37 cellular contexts compared by ENCODE assay signal in genomic region chr5:110841137-110841536, GRCh38.
"Had no signal": no experiment of that assay in that cellular context is flagged by ENCODE, and none has a peak within 500 bp of the region (broad histone marks: within the 10 kb centered on the region; RNA-seq: fewer than 3 reads in every experiment).

No MANE protein-coding gene starts in this region.

- H3K4me3 ChIP-seq: adrenal gland, body of pancreas, coronary artery, dorsolateral prefrontal cortex, esophagus muscularis mucosa, gastroesophageal sphincter, heart right ventricle had no signal

- H3K4me3 Mint-ChIP-seq: activated B cell treated with CpG ODN at 0.5 μM for 24 hours; activated CD4-positive, alpha-beta memory T cell treated with anti-CD3 and anti-CD28 coated beads for 36 hours; activated CD4-positive, alpha-beta T cell treated with anti-CD3 and anti-CD28 coated beads for 36 hours; activated CD4-positive, alpha-beta T cell treated with anti-CD3 and anti-CD28 coated beads, Interleukin-2, amount 10 ng/mL, durations not matched to agents 24 days and 14 days; activated CD8-positive, alpha-beta memory T cell treated with anti-CD3 and anti-CD28 coated beads, Interleukin-2, amount 10 ng/mL, durations not matched to agents 7 days and 5 days; activated CD8-positive, alpha-beta T cell treated with anti-CD3 and anti-CD28 coated beads, Interleukin-2, amount 10 ng/mL, durations not matched to agents 7 days and 5 days; activated naive CD4-positive, alpha-beta T cell treated with anti-CD3 and anti-CD28 coated beads for 36 hours; activated naive CD4-positive, alpha-beta T cell treated with anti-CD3 and anti-CD28 coated beads, Interleukin-2, amount 50 U/mL, for 24 hours; activated naive CD8-positive, alpha-beta T cell treated with anti-CD3 and anti-CD28 coated beads for 36 hours; activated naive CD8-positive, alpha-beta T cell treated with anti-CD3 and anti-CD28 coated beads, Interleukin-2, amount 50 U/mL, for 24 hours; activated T-helper 1 cell treated with anti-CD3 and anti-CD28 coated beads, Interleukin-12 subunit alpha, Interleukin-12 subunit beta, Interleukin-2, Interleukin-4 antibody, amounts not matched to agents 30 ng/mL and 10 ng/mL and 1 ng/mL, durations not matched to agents 14 hours and 24 hours and 36 hours; central memory CD8-positive, alpha-beta T cell; dendritic cell treated with granulocyte-macrophage colony-stimulating factor and Interleukin-4, amounts not matched to agents 40 ng/mL and 50 ng/mL, for 4 days; endodermal cell; T-helper 17 cell; T-helper 2 cell treated with Interferon-gamma antibody and Interleukin-4, amounts not matched to agents 5 μg/mL and 100 μg/mL, for 36 hours had no signal

- H3K4me1 Mint-ChIP-seq: activated B cell treated with CpG ODN at 0.5 μM for 24 hours; activated CD4-positive, alpha-beta T cell treated with anti-CD3 and anti-CD28 coated beads for 36 hours; activated CD4-positive, alpha-beta T cell treated with anti-CD3 and anti-CD28 coated beads, Interleukin-2, amount 10 ng/mL, durations not matched to agents 24 days and 14 days; activated CD8-positive, alpha-beta memory T cell treated with anti-CD3 and anti-CD28 coated beads, Interleukin-2, amount 10 ng/mL, durations not matched to agents 7 days and 5 days; activated naive CD4-positive, alpha-beta T cell treated with anti-CD3 and anti-CD28 coated beads, Interleukin-2, amount 50 U/mL, for 24 hours; activated naive CD8-positive, alpha-beta T cell treated with anti-CD3 and anti-CD28 coated beads for 36 hours; activated naive CD8-positive, alpha-beta T cell treated with anti-CD3 and anti-CD28 coated beads, Interleukin-2, amount 50 U/mL, for 24 hours; central memory CD8-positive, alpha-beta T cell; endodermal cell; T-helper 17 cell had no signal

- H3K27me3 Mint-ChIP-seq: activated B cell treated with CpG ODN at 0.5 μM for 24 hours; activated CD4-positive, alpha-beta T cell treated with anti-CD3 and anti-CD28 coated beads, Interleukin-2, amount 10 ng/mL, durations not matched to agents 24 days and 14 days; activated CD8-positive, alpha-beta memory T cell treated with anti-CD3 and anti-CD28 coated beads, Interleukin-2, amount 10 ng/mL, durations not matched to agents 7 days and 5 days; activated naive CD4-positive, alpha-beta T cell treated with anti-CD3 and anti-CD28 coated beads, Interleukin-2, amount 50 U/mL, for 24 hours; central memory CD8-positive, alpha-beta T cell; dendritic cell treated with granulocyte-macrophage colony-stimulating factor and Interleukin-4, amounts not matched to agents 40 ng/mL and 50 ng/mL, for 4 days had no signal

- H3K27ac Mint-ChIP-seq: activated B cell treated with CpG ODN at 0.5 μM for 24 hours; activated CD4-positive, alpha-beta memory T cell treated with anti-CD3 and anti-CD28 coated beads for 36 hours; activated CD4-positive, alpha-beta T cell treated with anti-CD3 and anti-CD28 coated beads for 36 hours; activated CD4-positive, alpha-beta T cell treated with anti-CD3 and anti-CD28 coated beads, Interleukin-2, amount 10 ng/mL, durations not matched to agents 24 days and 14 days; activated CD8-positive, alpha-beta memory T cell treated with anti-CD3 and anti-CD28 coated beads, Interleukin-2, amount 10 ng/mL, durations not matched to agents 7 days and 5 days; activated CD8-positive, alpha-beta T cell treated with anti-CD3 and anti-CD28 coated beads, Interleukin-2, amount 10 ng/mL, durations not matched to agents 7 days and 5 days; activated naive CD4-positive, alpha-beta T cell treated with anti-CD3 and anti-CD28 coated beads for 36 hours; activated naive CD4-positive, alpha-beta T cell treated with anti-CD3 and anti-CD28 coated beads, Interleukin-2, amount 50 U/mL, for 24 hours; activated naive CD8-positive, alpha-beta T cell treated with anti-CD3 and anti-CD28 coated beads for 36 hours; activated naive CD8-positive, alpha-beta T cell treated with anti-CD3 and anti-CD28 coated beads, Interleukin-2, amount 50 U/mL, for 24 hours; activated T-helper 1 cell treated with anti-CD3 and anti-CD28 coated beads, Interleukin-12 subunit alpha, Interleukin-12 subunit beta, Interleukin-2, Interleukin-4 antibody, amounts not matched to agents 30 ng/mL and 10 ng/mL and 1 ng/mL, durations not matched to agents 14 hours and 24 hours and 36 hours; activated T-helper 2 cell treated with anti-CD3 and anti-CD28 coated beads, Interferon-gamma antibody, Interleukin-2, Interleukin-4, amounts not matched to agents 10 μg/mL and 5 μg/mL and 100 μg/mL, durations not matched to agents 14 hours and 24 hours and 36 hours; dendritic cell treated with granulocyte-macrophage colony-stimulating factor and Interleukin-4, amounts not matched to agents 40 ng/mL and 50 ng/mL, for 4 days; endodermal cell; T-helper 17 cell; T-helper 2 cell treated with Interferon-gamma antibody and Interleukin-4, amounts not matched to agents 5 μg/mL and 100 μg/mL, for 36 hours had no signal

- H3K4me1 ChIP-seq: adrenal gland, body of pancreas, heart right ventricle had no signal

- H3K9me3 ChIP-seq: adrenal gland, body of pancreas, esophagus muscularis mucosa, gastroesophageal sphincter, heart right ventricle had no signal

- H3K36me3 Mint-ChIP-seq: activated CD4-positive, alpha-beta memory T cell treated with anti-CD3 and anti-CD28 coated beads for 36 hours; activated CD8-positive, alpha-beta memory T cell treated with anti-CD3 and anti-CD28 coated beads, Interleukin-2, amount 10 ng/mL, durations not matched to agents 7 days and 5 days; activated naive CD4-positive, alpha-beta T cell treated with anti-CD3 and anti-CD28 coated beads, Interleukin-2, amount 50 U/mL, for 24 hours; activated naive CD8-positive, alpha-beta T cell treated with anti-CD3 and anti-CD28 coated beads for 36 hours had no signal

- H3K9me3 Mint-ChIP-seq: activated B cell treated with CpG ODN at 0.5 μM for 24 hours; activated CD4-positive, alpha-beta memory T cell treated with anti-CD3 and anti-CD28 coated beads for 36 hours; activated naive CD4-positive, alpha-beta T cell treated with anti-CD3 and anti-CD28 coated beads for 36 hours; activated naive CD4-positive, alpha-beta T cell treated with anti-CD3 and anti-CD28 coated beads, Interleukin-2, amount 50 U/mL, for 24 hours; activated naive CD8-positive, alpha-beta T cell treated with anti-CD3 and anti-CD28 coated beads for 36 hours; activated naive CD8-positive, alpha-beta T cell treated with anti-CD3 and anti-CD28 coated beads, Interleukin-2, amount 50 U/mL, for 24 hours; activated T-helper 1 cell treated with anti-CD3 and anti-CD28 coated beads, Interleukin-12 subunit alpha, Interleukin-12 subunit beta, Interleukin-2, Interleukin-4 antibody, amounts not matched to agents 30 ng/mL and 10 ng/mL and 1 ng/mL, durations not matched to agents 14 hours and 24 hours and 36 hours; central memory CD8-positive, alpha-beta T cell; endodermal cell had no signal

- H3K27me3 ChIP-seq: adrenal gland, body of pancreas, esophagus muscularis mucosa, gastroesophageal sphincter, heart right ventricle had no signal

- DNase-seq: activated B cell treated with CpG ODN at 0.5 μM for 24 hours; activated CD4-positive, alpha-beta memory T cell treated with anti-CD3 and anti-CD28 coated beads for 36 hours; activated CD4-positive, alpha-beta T cell treated with anti-CD3 and anti-CD28 coated beads for 36 hours; activated CD4-positive, alpha-beta T cell treated with anti-CD3 and anti-CD28 coated beads, Interleukin-2, amount 10 ng/mL, durations not matched to agents 24 days and 14 days; activated CD4-positive, CD25-positive, alpha-beta regulatory T cell treated with anti-CD3 and anti-CD28 coated beads, Interleukin-2, amount 50 U/mL, for 72 hours; activated CD8-positive, alpha-beta memory T cell treated with anti-CD3 and anti-CD28 coated beads, Interleukin-2, amount 10 ng/mL, durations not matched to agents 7 days and 5 days; activated CD8-positive, alpha-beta memory T cell treated with anti-CD3 and anti-CD28 coated beads, Interleukin-2, amount 50 U/mL, for 4 hours; activated CD8-positive, alpha-beta T cell treated with anti-CD3 and anti-CD28 coated beads, Interleukin-2, amount 10 ng/mL, durations not matched to agents 7 days and 5 days; activated effector memory CD4-positive, alpha-beta T cell treated with anti-CD3 and anti-CD28 coated beads, Interleukin-2, amount 50 U/mL, for 16 hours; activated naive CD4-positive, alpha-beta T cell treated with anti-CD3 and anti-CD28 coated beads for 36 hours; activated naive CD8-positive, alpha-beta T cell treated with anti-CD3 and anti-CD28 coated beads for 36 hours; activated naive CD8-positive, alpha-beta T cell treated with anti-CD3 and anti-CD28 coated beads, Interleukin-2, amount 50 U/mL, for 24 hours; activated T-cell treated with anti-CD3 and anti-CD28 coated beads, Interleukin-2, amount 50 U/mL, for 1 hour; activated T-cell treated with anti-CD3 and anti-CD28 coated beads, Interleukin-2, amount 50 U/mL, for 48 hours; adrenal gland; amygdala; aorta; body of pancreas; dorsolateral prefrontal cortex; effector memory CD4-positive, alpha-beta T cell; erythroblast; foreskin melanocyte; heart right ventricle; T-helper 1 cell; T-helper 17 cell; T1000; WERI-Rb-1 had no signal

- H3K27ac ChIP-seq: adrenal gland, body of pancreas, coronary artery, dorsolateral prefrontal cortex, esophagus muscularis mucosa, gastroesophageal sphincter, heart right ventricle, WERI-Rb-1 had no signal

- H3K36me3 ChIP-seq: adrenal gland, esophagus muscularis mucosa, gastroesophageal sphincter, heart right ventricle, WERI-Rb-1 had no signal
